Comparison of ENCODE assay signal across 15 cellular contexts in genomic region chr16:23570992-23571632, GRCh38. TPM values are rescaled to one million over a fixed set of nuclear protein-coding genes. Genes with fewer than 3 reads are reported as not detected.
A peak's percentile ranks its signal among the peaks of the same experiment; 100 is the strongest.
DNase-seq lines count a peak whose midpoint lies in the region; ATAC-seq, FAIRE-seq and TF ChIP-seq lines count a peak whose summit lies in the region.
"Had no signal": no experiment of that assay in that cellular context is flagged by ENCODE, and none has a peak within 500 bp of the region (broad histone marks: within the 10 kb centered on the region; RNA-seq: fewer than 3 reads in every experiment).

No MANE protein-coding gene starts in this region.

- H3K9ac ChIP-seq in OCI-LY3 (ENCODE audit: low read length) (peak overlapping the region; percentile 33; the same call in 1 of the 2 replicates), HepG2 (ENCODE audit: insufficient read depth, low read depth, low read length) (no peak overlapping the region)

- CTCF ChIA-PET in A673 (lab: Charles Lee): no interaction called here
- CTCF ChIA-PET in HepG2 (lab: Yijun Ruan, JAX; ENCODE audit: low intra/inter-chr PET ratio, low total read pairs): no interaction called here

- no peak overlapping the region for H2AFZ ChIP-seq in OCI-LY3 (ENCODE audit: low read depth, low read length)
- no peak overlapping the region for H2AFZ ChIP-seq in HepG2 (ENCODE audit: low read length)

- H4K20me1 ChIP-seq in OCI-LY3 (ENCODE audit: insufficient read depth, low read length) (no peaks in the 10 kb centered on the region), HepG2 (ENCODE audit: insufficient read depth, low read length) (peaks cover 5% of the 10 kb centered on the region; the same call in 1 of the 2 replicates)

- H3K4me3 ChIP-seq in A673 (ENCODE audit: low read depth, low read length, poor library complexity, severe bottlenecking) (no peak overlapping the region), OCI-LY3 (ENCODE audit: low read length) (peak overlapping the region; percentile 29), HepG2 (replicated peaks in 1 of 3; ENCODE audit: insufficient read depth in 1 of 3, low read depth in 2 of 3, low read length in 3 of 3) (no peak overlapping the region)
- H3K4me3 ChIP-seq: ascending aorta had no signal

- FAIRE-seq in HepG2 (lab: Jason Lieb, UNC): no peak
- FAIRE-seq: kidney had no signal

- peaks cover 59% of the 10 kb centered on the region for H3K36me3 ChIP-seq in A673 (ENCODE audit: insufficient read depth, low read length, poor library complexity, severe bottlenecking)
- peaks cover 47% of the 10 kb centered on the region for H3K36me3 ChIP-seq in OCI-LY3 (replicated peaks; ENCODE audit: low read depth, low read length)
- peaks cover 54 to 88% of the 10 kb centered on the region in 2 experiments for H3K36me3 ChIP-seq in HepG2 (replicated peaks in 1 of 2; ENCODE audit: control insufficient read depth in 1 of 2, insufficient read depth in 2 of 2, low read length in 2 of 2)

- ATAC-seq in HepG2 (no peak), GM18502 (IDR thresholded peaks at IDR 0.05; ENCODE audit: poor library complexity, unreplicated experiment) (no peak)
- ATAC-seq: stimulated activated naive CD8-positive, alpha-beta T cell treated with anti-CD3 and anti-CD28 coated beads, Interleukin-15, amount 100 ng/mL, for 72 hours had no signal

- no peak for TF ChIP-seq CTCF in A673 (conservative IDR thresholded peaks at IDR 0.05; ENCODE audit: low read depth, low read length)
- no peak for TF ChIP-seq CTCF in OCI-LY3 (IDR thresholded peaks at IDR 0.05; ENCODE audit: low read depth, low read length)
- TF ChIP-seq CTCF in HepG2 (CRISPR knock-in tag; IDR thresholded peaks at IDR 0.05): no peak

- POLR2A ChIA-PET in A673 (lab: Charles Lee; ENCODE audit: low non-redundant PET): no interaction called here
- POLR2A ChIA-PET in HepG2 (lab: Yijun Ruan, JAX): interaction anchor here (0.8 to 2.1 kb wide), 3 partner anchors 13 to 25 kb away, joined by 4 to 8 read pairs (median 4); partner anchors contain the start of genes EARS2, NDUFAB1 and UBFD1

- BruUV-seq in A673 (replicated peaks; lab: Mats Ljungman, UMichigan) (TSS peak; percentile 6), HepG2 (replicated peaks; lab: Mats Ljungman, UMichigan) (TSS peak; percentile 8)

- intact Hi-C loops in A673 (cut with micrococcal nuclease; ENCODE audit: unreplicated experiment): no loop called here
- intact Hi-C loops in HepG2 (cut with micrococcal nuclease; ENCODE audit: unreplicated experiment): no loop called here

- H3K9me3 ChIP-seq in A673 (ENCODE audit: low read depth, low read length, poor library complexity, severe bottlenecking) (no peaks in the 10 kb centered on the region), OCI-LY3 (ENCODE audit: insufficient read depth, low read length) (no peaks in the 10 kb centered on the region), HepG2 (ENCODE audit: low read length) (no peaks in the 10 kb centered on the region)
- H3K9me3 ChIP-seq: ascending aorta had no signal

- TF ChIP-seq POLR2A in HepG2 (IDR thresholded peaks at IDR 0.05; ENCODE audit: insufficient read depth in 1 of 2, low read depth in 2 of 2, low read length in 2 of 2): no peak

- no peak for DNase-seq in A673 (ENCODE audit: low spot score)
- DNase-seq in GM19240 (ENCODE audit: insufficient read length, low spot score): peak; percentile 14
- no peak for DNase-seq in HepG2 (ENCODE audit: low spot score)
- DNase-seq in iPS-NIHi7 (ENCODE audit: extremely low spot score): no peak
- DNase-seq in SHP77 treated with DMSO at 0.1 percent for 48 hours (lab: John Stamatoyannopoulos, UW): no peak
- DNase-seq in A172 (ENCODE audit: low spot score): no peak
- DNase-seq: ACHN; activated CD4-positive, alpha-beta T cell treated with anti-CD3 and anti-CD28 coated beads for 1 hour; activated naive CD4-positive, alpha-beta T cell treated with anti-CD3 and anti-CD28 coated beads, Interleukin-2, amount 10 ng/mL, durations not matched to agents 7 days and 5 days; kidney; NCI-H1092; stimulated activated naive CD8-positive, alpha-beta T cell treated with anti-CD3 and anti-CD28 coated beads, Interleukin-15, amount 100 ng/mL, for 72 hours had no signal

- H3K27me3 ChIP-seq in A673 (replicated peaks; ENCODE audit: insufficient read depth, low read depth, low read length, poor library complexity) (no peaks in the 10 kb centered on the region), OCI-LY3 (ENCODE audit: low read depth, low read length) (no peaks in the 10 kb centered on the region), HepG2 (ENCODE audit: control insufficient read depth in 1 of 2, insufficient read depth in 2 of 2, low read length in 2 of 2) (no peaks in the 10 kb centered on the region)
- H3K27me3 ChIP-seq: ascending aorta had no signal

- TF ChIP-seq RAD21 in HepG2 (CRISPR knock-in tag; IDR thresholded peaks at IDR 0.05): no peak

- no peak overlapping the region for H3K27ac ChIP-seq in A673 (ENCODE audit: low read depth, low read length, poor library complexity, severe bottlenecking)
- peak overlapping the region; percentile 77 for H3K27ac ChIP-seq in OCI-LY3 (ENCODE audit: low read length)
- H3K27ac ChIP-seq in HepG2 (ENCODE audit: extremely low read length, insufficient read depth, low read length): no peak overlapping the region
- H3K27ac ChIP-seq: ascending aorta had no signal

- H3K4me2 ChIP-seq in OCI-LY3 (ENCODE audit: low read length) (peak overlapping the region; percentile 61), HepG2 (ENCODE audit: low read depth, low read length) (no peak overlapping the region)

- in situ Hi-C loops in HepG2 (cut with HindIII; ENCODE audit: extremely low pct_ligation_motif_present, low pct_unique_long_range_greater_than_20kb): no loop called here

- 97% methylated on average over 8 of the region's 8 CpGs for WGBS in HepG2 (ENCODE audit: low lambda C conversion rate)

- no peak for TF ChIP-seq EP300 in HepG2 (IDR thresholded peaks at IDR 0.05; ENCODE audit: low read depth in 2 of 2, low read length in 2 of 2)
- TF ChIP-seq EP300 in HepG2 (CRISPR knock-in tag; IDR thresholded peaks at IDR 0.05; ENCODE audit: borderline replicate concordance): no peak

- H3K79me2 ChIP-seq in OCI-LY3 (ENCODE audit: low read length): no peaks in the 10 kb centered on the region
- H3K79me2 ChIP-seq in HepG2 (ENCODE audit: insufficient read depth, low read length): no peaks in the 10 kb centered on the region

- H3K4me1 ChIP-seq in A673 (ENCODE audit: insufficient read depth, low read length, poor library complexity, severe bottlenecking) (no peaks in the 10 kb centered on the region), OCI-LY3 (ENCODE audit: low read length) (peaks cover 28% of the 10 kb centered on the region), HepG2 (ENCODE audit: insufficient read depth, low read length) (no peaks in the 10 kb centered on the region)
- H3K4me1 ChIP-seq: ascending aorta had no signal

RNA-seq across cellular contexts. Expression of gene UBFD1, which starts 13.6 kb away (rescaled TPM):
- total RNA-seq in A673 (2021) (121 and 124 TPM in 2 replicates), HepG2 (2016; rRNA removed; fragmentation: Illumina TruSeq; extraction: Trizol) (111 and 142 TPM in 2 replicates)
- 27.2 and 33.8 TPM in 2 replicates for total RNA-seq in HepG2 (2016; cell fraction: cytosol; rRNA removed; fragmentation: Illumina TruSeq; extraction: Trizol; ENCODE audit: low read depth)
- total RNA-seq in HepG2 (2016; cell fraction: insoluble cytoplasmic fraction; rRNA removed; fragmentation: Illumina TruSeq; extraction: Trizol): 112 and 143 TPM in 2 replicates
- 46.0 and 47.2 TPM in 2 replicates for total RNA-seq in HepG2 (2016; cell fraction: membrane; rRNA removed; fragmentation: Illumina TruSeq; extraction: Trizol)
- 80.6 and 99.3 TPM in 2 replicates for total RNA-seq in HepG2 (2016; cell fraction: nucleus; rRNA removed; fragmentation: Illumina TruSeq; extraction: Trizol)
- polyA plus RNA-seq in HepG2 (2011; rRNA removed): 97.6 and 100 TPM in 2 replicates
- polyA plus RNA-seq in HepG2 (2011; cell fraction: cytosol; rRNA removed): 98.1 and 112 TPM in 2 replicates
- 129 and 137 TPM in 2 replicates for polyA plus RNA-seq in HepG2 (2011; cell fraction: nucleus; rRNA removed)
- polyA plus RNA-seq in HepG2 (2012): 83.8 and 88.4 TPM in 2 replicates
- polyA plus RNA-seq in HepG2 (2016; cell fraction: cytosol; fragmentation: Illumina TruSeq; extraction: Trizol; ENCODE audit: low read depth): 31.2 and 32.8 TPM in 2 replicates
- 119 and 123 TPM in 2 replicates for polyA plus RNA-seq in HepG2 (2016; cell fraction: insoluble cytoplasmic fraction; fragmentation: Illumina TruSeq; extraction: Trizol; ENCODE audit: low read depth)
- polyA plus RNA-seq in HepG2 (2016; cell fraction: membrane; fragmentation: Illumina TruSeq; extraction: Trizol; ENCODE audit: low read depth): 30.0 and 32.3 TPM in 2 replicates
- 89.9 and 95.2 TPM in 2 replicates for polyA plus RNA-seq in HepG2 (2016; cell fraction: nucleus; fragmentation: Illumina TruSeq; extraction: Trizol; ENCODE audit: insufficient read depth, low read depth)
- polyA minus RNA-seq in HepG2 (2011; rRNA and poly(A)+ RNA removed; ENCODE audit: low replicate concordance): 49.6 and 117 TPM in 2 replicates
- polyA minus RNA-seq in HepG2 (2011; cell fraction: cytosol; rRNA and poly(A)+ RNA removed): 61.7 and 68.8 TPM in 2 replicates
- polyA minus RNA-seq in HepG2 (2011; cell fraction: nucleus; rRNA and poly(A)+ RNA removed): 155 and 167 TPM in 2 replicates
- 153 and 157 TPM in 2 replicates for total RNA-seq in A172 (2014; rRNA removed; shearing (Covaris generic))

RNA-seq across cellular contexts. Expression of gene EARS2, which starts 14.0 kb away (rescaled TPM):
- total RNA-seq in A673 (2021): 32.7 and 38.9 TPM in 2 replicates
- 80.4 and 84.2 TPM in 2 replicates for total RNA-seq in HepG2 (2016; rRNA removed; fragmentation: Illumina TruSeq; extraction: Trizol)
- 18.1 and 20.7 TPM in 2 replicates for total RNA-seq in HepG2 (2016; cell fraction: cytosol; rRNA removed; fragmentation: Illumina TruSeq; extraction: Trizol; ENCODE audit: low read depth)
- total RNA-seq in HepG2 (2016; cell fraction: insoluble cytoplasmic fraction; rRNA removed; fragmentation: Illumina TruSeq; extraction: Trizol): 79.1 and 84.4 TPM in 2 replicates
- total RNA-seq in HepG2 (2016; cell fraction: membrane; rRNA removed; fragmentation: Illumina TruSeq; extraction: Trizol): 44.8 and 49.7 TPM in 2 replicates
- total RNA-seq in HepG2 (2016; cell fraction: nucleus; rRNA removed; fragmentation: Illumina TruSeq; extraction: Trizol): 64.8 and 79.0 TPM in 2 replicates
- 49.4 and 54.7 TPM in 2 replicates for polyA plus RNA-seq in HepG2 (2011; rRNA removed)
- polyA plus RNA-seq in HepG2 (2011; cell fraction: cytosol; rRNA removed): 41.5 and 46.7 TPM in 2 replicates
- polyA plus RNA-seq in HepG2 (2011; cell fraction: nucleus; rRNA removed): 131 and 162 TPM in 2 replicates
- 27.0 and 35.2 TPM in 2 replicates for polyA plus RNA-seq in HepG2 (2012)
- 8.2 and 10.2 TPM in 2 replicates for polyA plus RNA-seq in HepG2 (2016; cell fraction: cytosol; fragmentation: Illumina TruSeq; extraction: Trizol; ENCODE audit: low read depth)
- polyA plus RNA-seq in HepG2 (2016; cell fraction: insoluble cytoplasmic fraction; fragmentation: Illumina TruSeq; extraction: Trizol; ENCODE audit: low read depth): 69.7 and 75.5 TPM in 2 replicates
- polyA plus RNA-seq in HepG2 (2016; cell fraction: membrane; fragmentation: Illumina TruSeq; extraction: Trizol; ENCODE audit: low read depth): 20.9 and 22.2 TPM in 2 replicates
- polyA plus RNA-seq in HepG2 (2016; cell fraction: nucleus; fragmentation: Illumina TruSeq; extraction: Trizol; ENCODE audit: insufficient read depth, low read depth): 59.4 and 64.9 TPM in 2 replicates
- polyA minus RNA-seq in HepG2 (2011; rRNA and poly(A)+ RNA removed; ENCODE audit: low replicate concordance): 142 and 329 TPM in 2 replicates
- polyA minus RNA-seq in HepG2 (2011; cell fraction: cytosol; rRNA and poly(A)+ RNA removed): 36.3 and 43.7 TPM in 2 replicates
- polyA minus RNA-seq in HepG2 (2011; cell fraction: nucleus; rRNA and poly(A)+ RNA removed): 112 and 117 TPM in 2 replicates
- total RNA-seq in A172 (2014; rRNA removed; shearing (Covaris generic)): 30.8 and 33.1 TPM in 2 replicates

RNA-seq across cellular contexts. Expression of gene NDUFAB1, which starts 25.0 kb away (rescaled TPM):
- 178 and 184 TPM in 2 replicates for total RNA-seq in A673 (2021)
- total RNA-seq in HepG2 (2016; rRNA removed; fragmentation: Illumina TruSeq; extraction: Trizol): 601 and 760 TPM in 2 replicates
- 295 and 299 TPM in 2 replicates for total RNA-seq in HepG2 (2016; cell fraction: cytosol; rRNA removed; fragmentation: Illumina TruSeq; extraction: Trizol; ENCODE audit: low read depth)
- total RNA-seq in HepG2 (2016; cell fraction: insoluble cytoplasmic fraction; rRNA removed; fragmentation: Illumina TruSeq; extraction: Trizol): 602 and 798 TPM in 2 replicates
- 285 and 300 TPM in 2 replicates for total RNA-seq in HepG2 (2016; cell fraction: membrane; rRNA removed; fragmentation: Illumina TruSeq; extraction: Trizol)
- 185 and 192 TPM in 2 replicates for total RNA-seq in HepG2 (2016; cell fraction: nucleus; rRNA removed; fragmentation: Illumina TruSeq; extraction: Trizol)
- 192 and 221 TPM in 2 replicates for polyA plus RNA-seq in HepG2 (2011; rRNA removed)
- 288 and 387 TPM in 2 replicates for polyA plus RNA-seq in HepG2 (2011; cell fraction: cytosol; rRNA removed)
- 84.1 and 87.7 TPM in 2 replicates for polyA plus RNA-seq in HepG2 (2011; cell fraction: nucleus; rRNA removed)
- polyA plus RNA-seq in HepG2 (2012): 224 and 262 TPM in 2 replicates
- polyA plus RNA-seq in HepG2 (2016; cell fraction: cytosol; fragmentation: Illumina TruSeq; extraction: Trizol; ENCODE audit: low read depth): 233 and 257 TPM in 2 replicates
- 608 and 670 TPM in 2 replicates for polyA plus RNA-seq in HepG2 (2016; cell fraction: insoluble cytoplasmic fraction; fragmentation: Illumina TruSeq; extraction: Trizol; ENCODE audit: low read depth)
- polyA plus RNA-seq in HepG2 (2016; cell fraction: membrane; fragmentation: Illumina TruSeq; extraction: Trizol; ENCODE audit: low read depth): 191 and 215 TPM in 2 replicates
- 276 and 279 TPM in 2 replicates for polyA plus RNA-seq in HepG2 (2016; cell fraction: nucleus; fragmentation: Illumina TruSeq; extraction: Trizol; ENCODE audit: insufficient read depth, low read depth)
- 41.0 and 74.5 TPM in 2 replicates for polyA minus RNA-seq in HepG2 (2011; rRNA and poly(A)+ RNA removed; ENCODE audit: low replicate concordance)
- polyA minus RNA-seq in HepG2 (2011; cell fraction: cytosol; rRNA and poly(A)+ RNA removed): 75.4 and 99.6 TPM in 2 replicates
- 33.9 and 41.0 TPM in 2 replicates for polyA minus RNA-seq in HepG2 (2011; cell fraction: nucleus; rRNA and poly(A)+ RNA removed)
- total RNA-seq in A172 (2014; rRNA removed; shearing (Covaris generic)): 254 and 325 TPM in 2 replicates
